In the genomic region with DNA sequence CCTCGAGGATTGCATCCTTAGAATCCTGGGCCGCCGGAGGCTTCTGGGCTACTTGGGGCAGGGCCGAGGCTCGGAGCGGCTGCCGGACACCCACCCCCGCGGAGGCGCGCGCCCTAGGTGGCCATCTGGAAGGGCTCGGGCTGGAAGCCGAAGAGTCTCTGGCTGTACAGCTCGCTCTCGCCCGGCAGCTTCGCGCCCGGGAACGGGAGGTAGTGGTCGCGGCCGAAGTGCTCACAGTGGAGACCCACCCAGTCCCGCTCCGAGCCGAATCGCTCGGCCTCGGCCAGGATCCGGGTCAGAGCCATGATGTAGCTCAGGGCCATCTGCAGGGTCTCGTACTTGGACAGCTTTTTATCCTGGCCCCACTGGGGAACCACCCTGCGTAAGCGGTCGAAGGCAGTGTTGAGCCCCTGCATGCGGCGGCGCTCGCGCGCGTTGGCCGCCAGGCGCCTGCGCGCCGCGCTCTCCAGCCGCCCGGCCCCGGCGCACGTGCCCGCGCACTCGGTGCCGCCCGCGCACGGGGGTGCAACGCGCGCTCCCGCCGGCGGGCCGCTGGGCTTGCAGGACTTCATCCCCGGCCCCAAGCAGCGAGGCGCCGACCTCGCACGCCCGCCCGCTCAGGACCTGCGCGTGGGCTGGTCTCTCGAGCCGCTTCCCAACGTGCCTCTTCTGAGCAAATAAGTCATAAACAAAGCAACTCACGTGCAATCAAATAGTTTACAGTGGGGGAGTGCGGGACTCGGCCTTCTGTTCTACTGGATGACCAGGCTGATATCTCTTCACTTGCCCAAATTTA, we compare ENCODE assay signal across 8 cellular contexts. TPM values are rescaled to one million over a fixed set of nuclear protein-coding genes. Genes with fewer than 3 reads are reported as not detected.
DNase-seq lines count a peak whose midpoint lies in the region; ATAC-seq and TF ChIP-seq lines count a peak whose summit lies in the region.

No MANE protein-coding gene starts in this region.

- peak; percentile 89 to 94 for DNase-seq in Caco-2
- peak; percentile 37 to 43 for DNase-seq in NOMO-1 (lab: John Stamatoyannopoulos, UW; ENCODE audit: unreplicated experiment in 2 of 2)
- peak; percentile 79 to 85 for DNase-seq in cardiac muscle cell (ENCODE audit: low read depth in 1 of 2, low spot score in 1 of 2)
- DNase-seq in omental fat pad (ENCODE audit: low spot score): no peak

- intact Hi-C loops in Caco-2 (cut with micrococcal nuclease; ENCODE audit: unreplicated experiment): loop anchor here (1.0 to 5.0 kb wide), 2 partner anchors 71 to 100 kb away; no protein-coding TSS in a partner anchor

- peak overlapping the region; percentile 86 for H3K4me3 ChIP-seq in Caco-2 (ENCODE audit: low read depth, low read length)
- H3K4me3 ChIP-seq in cardiac muscle cell: peak overlapping the region; percentile 51
- H3K4me3 ChIP-seq in urinary bladder (ENCODE audit: low read depth, low read length): peak overlapping the region; percentile 54

- CTCF ChIA-PET in Caco-2 (lab: Charles Lee): interaction anchor here (0.5 to 2.3 kb wide), 14 partner anchors 8 to 376 kb away, joined by 3 to 31 read pairs (median 3); a partner anchor contains a TSS

- H3K4me1 Mint-ChIP-seq in Caco-2 (ENCODE audit: low read depth, unreplicated experiment): peaks cover 7% of the 10 kb centered on the region
- peaks cover 8% of the 10 kb centered on the region for H3K4me1 Mint-ChIP-seq in activated naive CD8-positive, alpha-beta T cell (ENCODE audit: low read depth)

- H3K9me3 ChIP-seq in Caco-2 (no peaks in the 10 kb centered on the region), cardiac muscle cell (ENCODE audit: low read depth) (no peaks in the 10 kb centered on the region)

- no peaks in the 10 kb centered on the region for H3K9me3 Mint-ChIP-seq in Caco-2 (ENCODE audit: unreplicated experiment)
- H3K9me3 Mint-ChIP-seq in activated naive CD8-positive, alpha-beta T cell (ENCODE audit: low read depth): no peaks in the 10 kb centered on the region

- H3K36me3 Mint-ChIP-seq in Caco-2 (ENCODE audit: insufficient read depth, unreplicated experiment): no peaks in the 10 kb centered on the region
- H3K36me3 Mint-ChIP-seq in activated naive CD8-positive, alpha-beta T cell: no peaks in the 10 kb centered on the region

- under 1% methylated on average over 83 of the region's 83 CpGs for WGBS in urinary bladder

- H3K4me1 ChIP-seq in Caco-2 (0 out of 2 replicates have a peak, but pooled peaks cover 5% of the 10 kb centered on the region), cardiac muscle cell (ENCODE audit: low read depth) (no peaks in the 10 kb centered on the region), urinary bladder (ENCODE audit: insufficient read depth) (no peaks in the 10 kb centered on the region)

- peak overlapping the region; percentile 72 for H3K27ac Mint-ChIP-seq in Caco-2 (ENCODE audit: unreplicated experiment)
- no peak overlapping the region for H3K27ac Mint-ChIP-seq in activated naive CD8-positive, alpha-beta T cell

- no TSS peak for BruUV-seq in Caco-2 (replicated peaks; lab: Mats Ljungman, UMichigan)

- H3K36me3 ChIP-seq in Caco-2 (ENCODE audit: control insufficient read depth, insufficient read depth, low read length) (no peaks in the 10 kb centered on the region), cardiac muscle cell (no peaks in the 10 kb centered on the region), urinary bladder (ENCODE audit: insufficient read depth) (no peaks in the 10 kb centered on the region)

- TF ChIP-seq CTCF in Caco-2 (IDR thresholded peaks at IDR 0.05; ENCODE audit: insufficient read depth in 1 of 2, low read depth in 1 of 2, low read length in 1 of 2, severe bottlenecking in 1 of 2, unreplicated experiment in 1 of 2) (peak in 1 of 2 experiments; percentile 52), cardiac muscle cell (IDR thresholded peaks at IDR 0.05; ENCODE audit: low read depth, low read length) (peak; percentile 26), omental fat pad (IDR thresholded peaks at IDR 0.05) (no peak)

- H3K27me3 Mint-ChIP-seq in Caco-2 (ENCODE audit: insufficient read depth, unreplicated experiment): peaks cover 5% of the 10 kb centered on the region
- peaks cover 22% of the 10 kb centered on the region for H3K27me3 Mint-ChIP-seq in activated naive CD8-positive, alpha-beta T cell

- ATAC-seq in GM19452 (IDR thresholded peaks at IDR 0.05; ENCODE audit: unreplicated experiment): peak; percentile 92
- ATAC-seq in HG03521 (IDR thresholded peaks at IDR 0.05; ENCODE audit: unreplicated experiment): peak; percentile 91
- ATAC-seq in omental fat pad (ENCODE audit: low FRiP score): peak; percentile 97

- H3K27ac ChIP-seq in cardiac muscle cell (peak overlapping the region; percentile 80), urinary bladder (ENCODE audit: low read depth) (no peak overlapping the region)

- H3K27me3 ChIP-seq in Caco-2 (replicated peaks; ENCODE audit: control insufficient read depth, insufficient read depth, low read length): no peaks in the 10 kb centered on the region
- H3K27me3 ChIP-seq in cardiac muscle cell: peaks cover 32% of the 10 kb centered on the region

- POLR2A ChIA-PET in Caco-2 (lab: Charles Lee): interaction anchor here (0.5 to 1.9 kb wide), 6 partner anchors 18 to 596 kb away, joined by 3 to 37 read pairs (median 4); a partner anchor contains a TSS

- H3K4me3 Mint-ChIP-seq in Caco-2 (ENCODE audit: unreplicated experiment): peak overlapping the region; percentile 87
- H3K4me3 Mint-ChIP-seq in activated naive CD8-positive, alpha-beta T cell: peak overlapping the region; percentile 87

RNA-seq across cellular contexts. Expression of a gene that starts 0.6 kb away (rescaled TPM):
- total RNA-seq in Caco-2 (2022) (0.21 and 0.54 TPM in 2 replicates), cardiac muscle cell (0.11 TPM in 1 of 2 replicates, not detected in the other), omental fat pad (not detected), urinary bladder (not detected)
- polyA plus RNA-seq in cardiac muscle cell (0.29 and 0.50 TPM in 2 replicates), urinary bladder (0.06 TPM)
